8 cellular contexts compared by ENCODE assay signal in genomic region chr22:18961201-18961600, GRCh38. TPM values are rescaled to one million over a fixed set of nuclear protein-coding genes. Genes with fewer than 3 reads are reported as not detected.
A peak's percentile ranks its signal among the peaks of the same experiment; 100 is the strongest.
DNase-seq lines count a peak whose midpoint lies in the region; ATAC-seq and TF ChIP-seq lines count a peak whose summit lies in the region.
"Not testable (repeated sequence)": the region's sequence is repeated elsewhere in the genome, so short reads cannot be mapped to it uniquely, and the experiment has no call there.
"Had no signal": no experiment of that assay in that cellular context is flagged by ENCODE, and none has a peak within 500 bp of the region (broad histone marks: within the 10 kb centered on the region; RNA-seq: fewer than 3 reads in every experiment).

No MANE protein-coding gene starts in this region.

- not testable (repeated sequence) for ATAC-seq in central memory CD8-positive, alpha-beta T cell (replicated peaks; ENCODE audit: extremely low read depth, poor library complexity, severe bottlenecking); Right ventricle myocardium superior (ENCODE audit: poor library complexity); left lung; upper lobe of right lung

- not testable (repeated sequence) for H3K27me3 Mint-ChIP-seq in central memory CD8-positive, alpha-beta T cell; nephron progenitor cell (ENCODE audit: low read depth, poor library complexity)

- not testable (repeated sequence) for H3K4me1 Mint-ChIP-seq in central memory CD8-positive, alpha-beta T cell; nephron progenitor cell

- intact Hi-C loops in Right ventricle myocardium superior (cut with DNase I); left lung (cut with DNase I); upper lobe of right lung (cut with DNase I): not testable (repeated sequence)

- not testable (repeated sequence) for H3K4me1 ChIP-seq in left lung, upper lobe of right lung

- DNase-seq in activated CD4-positive, CD25-positive, alpha-beta regulatory T cell treated with anti-CD3 and anti-CD28 coated beads, Interleukin-2, amount 50 U/mL, for 72 hours, result peak; percentile 8
- DNase-seq in central memory CD8-positive, alpha-beta T cell (ENCODE audit: low spot score in 2 of 2); nephron progenitor cell: not testable (repeated sequence)
- peak; percentile 8 for DNase-seq in Right ventricle myocardium superior
- peak; percentile 21 to 55 for DNase-seq in left lung
- DNase-seq in upper lobe of right lung, result peak; percentile 44

- H3K27ac Mint-ChIP-seq in central memory CD8-positive, alpha-beta T cell (ENCODE audit: low read depth), result peak overlapping the region; percentile 16
- peak overlapping the region; percentile 72 for H3K27ac Mint-ChIP-seq in nephron progenitor cell

- not testable (repeated sequence) for H3K4me3 Mint-ChIP-seq in central memory CD8-positive, alpha-beta T cell; nephron progenitor cell

- H3K27ac ChIP-seq in left lung, upper lobe of right lung: not testable (repeated sequence)

- TF ChIP-seq CTCF in left lung (IDR thresholded peaks at IDR 0.05); nephron progenitor cell (IDR thresholded peaks at IDR 0.05); upper lobe of right lung (IDR thresholded peaks at IDR 0.05): not testable (repeated sequence)

- not testable (repeated sequence) for H3K36me3 ChIP-seq in left lung, upper lobe of right lung

- H3K4me3 ChIP-seq in left lung, upper lobe of right lung: not testable (repeated sequence)

- H3K27me3 ChIP-seq in left lung, result peaks cover 0 to 16% of the 10 kb centered on the region in 2 donors
- not testable (repeated sequence) for H3K27me3 ChIP-seq in upper lobe of right lung

- not testable (repeated sequence) for H3K9me3 Mint-ChIP-seq in central memory CD8-positive, alpha-beta T cell; nephron progenitor cell

- H3K36me3 Mint-ChIP-seq in central memory CD8-positive, alpha-beta T cell (ENCODE audit: insufficient read depth); nephron progenitor cell (ENCODE audit: low read depth): not testable (repeated sequence)

- not testable (repeated sequence) for H3K9me3 ChIP-seq in left lung, upper lobe of right lung

RNA-seq across cellular contexts. Expression of gene PRODH, which starts 25.1 kb away (rescaled TPM):
- total RNA-seq in Right ventricle myocardium superior (11.9 TPM), left lung (10 to 100 TPM; 20.6 to 77.9 TPM), upper lobe of right lung (60.9 TPM)
- total RNA-seq: B cell; CD8-positive, alpha-beta T cell had no signal

RNA-seq across cellular contexts. Expression of gene DGCR6, which starts 55.1 kb away (rescaled TPM):
- 13.8 TPM for total RNA-seq in Right ventricle myocardium superior
- 1 to 10 TPM; 1.7 to 6.1 TPM for total RNA-seq in left lung
- 3.1 TPM for total RNA-seq in upper lobe of right lung
